Comparison of ENCODE assay signal across 30 cellular contexts in the genomic region with DNA sequence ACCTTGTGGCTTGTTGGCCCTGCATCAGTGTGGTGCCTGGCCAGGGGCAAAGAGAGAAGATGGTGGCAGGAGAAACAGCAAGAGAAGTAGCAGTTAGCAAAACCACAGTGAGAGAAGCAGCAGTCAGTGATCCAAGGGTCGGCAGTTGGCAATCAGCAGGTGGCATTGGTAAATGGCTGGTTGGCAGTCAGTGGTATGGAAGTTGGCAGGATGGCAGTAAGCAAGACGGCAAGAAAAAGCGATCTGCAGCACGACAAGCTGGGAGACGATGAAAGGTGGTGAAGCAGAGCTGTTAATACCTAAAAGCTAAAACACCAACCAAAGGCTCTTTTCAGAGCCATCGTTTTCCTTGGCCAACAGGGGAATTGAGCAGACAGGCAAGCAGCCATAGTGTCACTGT.
"Had no signal": no experiment of that assay in that cellular context is flagged by ENCODE, and none has a peak within 500 bp of the region (broad histone marks: within the 10 kb centered on the region; RNA-seq: fewer than 3 reads in every experiment).

No MANE protein-coding gene starts in this region.

- ATAC-seq: activated CD8-positive, alpha-beta T cell treated with anti-CD3 and anti-CD28 coated beads, Interleukin-2, amount 10 ng/mL, durations not matched to agents 7 days and 5 days; body of pancreas had no signal

- H3K27ac Mint-ChIP-seq: activated CD4-positive, alpha-beta T cell treated with anti-CD3 and anti-CD28 coated beads, Interleukin-2, amount 10 ng/mL, durations not matched to agents 7 days and 5 days; activated CD8-positive, alpha-beta T cell treated with anti-CD3 and anti-CD28 coated beads, Interleukin-2, amount 10 ng/mL, durations not matched to agents 7 days and 5 days; activated naive CD4-positive, alpha-beta T cell treated with anti-CD3 and anti-CD28 coated beads, Interleukin-2, amount 50 U/mL, for 24 hours; activated naive CD8-positive, alpha-beta T cell treated with anti-CD3 and anti-CD28 coated beads, Interleukin-2, amount 10 ng/mL, durations not matched to agents 7 days and 5 days; activated T-cell treated with anti-CD3 and anti-CD28 coated beads, Interleukin-2, amount 50 U/mL, for 24 hours; activated T-helper 2 cell treated with anti-CD3 and anti-CD28 coated beads, Interferon-gamma antibody, Interleukin-2, Interleukin-4, amounts not matched to agents 10 μg/mL and 5 μg/mL and 100 μg/mL, durations not matched to agents 14 hours and 24 hours and 36 hours had no signal

- H3K4me3 Mint-ChIP-seq: activated CD4-positive, alpha-beta T cell treated with anti-CD3 and anti-CD28 coated beads, Interleukin-2, amount 10 ng/mL, durations not matched to agents 7 days and 5 days; activated CD8-positive, alpha-beta T cell treated with anti-CD3 and anti-CD28 coated beads, Interleukin-2, amount 10 ng/mL, durations not matched to agents 7 days and 5 days; activated naive CD4-positive, alpha-beta T cell treated with anti-CD3 and anti-CD28 coated beads, Interleukin-2, amount 50 U/mL, for 24 hours; activated naive CD8-positive, alpha-beta T cell treated with anti-CD3 and anti-CD28 coated beads, Interleukin-2, amount 10 ng/mL, durations not matched to agents 7 days and 5 days; activated T-cell treated with anti-CD3 and anti-CD28 coated beads, Interleukin-2, amount 50 U/mL, for 24 hours had no signal

- H3K9me3 Mint-ChIP-seq: activated naive CD4-positive, alpha-beta T cell treated with anti-CD3 and anti-CD28 coated beads, Interleukin-2, amount 50 U/mL, for 24 hours had no signal

- H3K36me3 Mint-ChIP-seq: activated naive CD4-positive, alpha-beta T cell treated with anti-CD3 and anti-CD28 coated beads, Interleukin-2, amount 50 U/mL, for 24 hours; activated naive CD8-positive, alpha-beta T cell treated with anti-CD3 and anti-CD28 coated beads, Interleukin-2, amount 10 ng/mL, durations not matched to agents 7 days and 5 days had no signal

- H3K27me3 Mint-ChIP-seq: activated CD4-positive, alpha-beta T cell treated with anti-CD3 and anti-CD28 coated beads, Interleukin-2, amount 10 ng/mL, durations not matched to agents 7 days and 5 days; activated naive CD4-positive, alpha-beta T cell treated with anti-CD3 and anti-CD28 coated beads, Interleukin-2, amount 50 U/mL, for 24 hours; activated naive CD8-positive, alpha-beta T cell treated with anti-CD3 and anti-CD28 coated beads, Interleukin-2, amount 10 ng/mL, durations not matched to agents 7 days and 5 days; activated T-cell treated with anti-CD3 and anti-CD28 coated beads, Interleukin-2, amount 50 U/mL, for 24 hours had no signal

- H3K4me1 Mint-ChIP-seq: activated CD4-positive, alpha-beta T cell treated with anti-CD3 and anti-CD28 coated beads, Interleukin-2, amount 10 ng/mL, durations not matched to agents 7 days and 5 days; activated naive CD4-positive, alpha-beta T cell treated with anti-CD3 and anti-CD28 coated beads, Interleukin-2, amount 50 U/mL, for 24 hours; activated naive CD8-positive, alpha-beta T cell treated with anti-CD3 and anti-CD28 coated beads, Interleukin-2, amount 10 ng/mL, durations not matched to agents 7 days and 5 days had no signal

- DNase-seq: activated CD4-positive, alpha-beta T cell treated with anti-CD3 and anti-CD28 coated beads, Interleukin-2, amount 10 ng/mL, durations not matched to agents 7 days and 5 days; activated CD4-positive, alpha-beta T cell treated with anti-CD3 and anti-CD28 coated beads, Interleukin-2, amount 50 U/mL, for 48 hours; activated CD8-positive, alpha-beta T cell treated with anti-CD3 and anti-CD28 coated beads, Interleukin-2, amount 10 ng/mL, durations not matched to agents 7 days and 5 days; activated gamma-delta T cell; activated naive CD4-positive, alpha-beta T cell treated with Interleukin-2 at 50 U/mL for 16 hours; activated naive CD8-positive, alpha-beta T cell treated with anti-CD3 and anti-CD28 coated beads, Interleukin-2, amount 10 ng/mL, durations not matched to agents 7 days and 5 days; activated T-cell treated with anti-CD3 and anti-CD28 coated beads, Interleukin-2, amount 50 U/mL, for 24 hours; amygdala; body of pancreas; cerebellar nuclear complex; Kasumi-1; KG1; MG63; MV-4-11; NCI-H1092; NCI-H1417 treated with DMSO at 0.1 percent for 48 hours; NCI-H1694 treated with DMSO at 0.1 percent for 48 hours; NCI-H2029; NCI-H2107; NCI-H2171; NCI-H524 treated with DMSO at 0.1 percent for 48 hours; OCI-M1; Right ventricle myocardium superior; SW 1271; T-helper 1 cell; T-helper 2 cell; T-helper 9 cell; WERI-Rb-1 had no signal
